Comparison of ENCODE assay signal across 14 cellular contexts in the genomic region with DNA sequence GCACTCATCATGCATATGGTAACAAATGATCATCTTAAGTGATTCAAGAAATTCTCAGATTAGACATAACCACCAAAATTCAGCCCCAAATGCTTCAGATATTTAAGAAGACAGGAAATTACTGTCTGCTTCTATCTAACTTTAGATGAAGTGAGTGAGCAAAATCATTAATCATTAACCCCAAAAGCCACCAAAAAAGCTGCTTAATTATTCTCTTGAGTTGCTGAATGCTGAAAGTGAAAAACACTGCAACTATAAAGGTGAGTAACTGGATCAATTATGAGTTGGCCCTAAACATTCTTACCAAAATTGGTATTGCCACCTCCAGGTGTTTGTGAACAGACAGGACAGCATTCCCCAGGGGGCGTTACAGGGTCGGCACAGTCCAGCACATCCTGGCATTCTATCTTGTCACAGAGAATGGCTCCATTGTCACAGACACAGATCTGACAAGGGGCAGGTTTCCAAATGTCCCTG.
DNase-seq lines count a peak whose midpoint lies in the region; ATAC-seq, FAIRE-seq and TF ChIP-seq lines count a peak whose summit lies in the region.
"Had no signal": no experiment of that assay in that cellular context is flagged by ENCODE, and none has a peak within 500 bp of the region (broad histone marks: within the 10 kb centered on the region; RNA-seq: fewer than 3 reads in every experiment).

No MANE protein-coding gene starts in this region.

- 5% methylated on average over 2 of the region's 2 CpGs for WGBS in HepG2 (ENCODE audit: low lambda C conversion rate)

- H3K4me1 Mint-ChIP-seq in activated T-helper 2 cell treated with anti-CD3 and anti-CD28 coated beads, Interferon-gamma antibody, Interleukin-2, Interleukin-4, amounts not matched to agents 10 μg/mL and 5 μg/mL and 100 μg/mL, durations not matched to agents 14 hours and 24 hours and 36 hours (ENCODE audit: low read depth): peaks cover 1% of the 10 kb centered on the region

- FAIRE-seq in HepG2 (lab: Jason Lieb, UNC): no peak

- H3K27ac Mint-ChIP-seq in activated T-helper 2 cell treated with anti-CD3 and anti-CD28 coated beads, Interferon-gamma antibody, Interleukin-2, Interleukin-4, amounts not matched to agents 10 μg/mL and 5 μg/mL and 100 μg/mL, durations not matched to agents 14 hours and 24 hours and 36 hours: no peak overlapping the region

- peak; percentile 60 for DNase-seq in HepG2 (ENCODE audit: low spot score)
- DNase-seq in ascending aorta (ENCODE audit: low spot score in 2 of 2): no peak
- no peak for DNase-seq in NCI-H446 treated with DMSO at 0.1 percent for 48 hours (lab: John Stamatoyannopoulos, UW)
- no peak for DNase-seq in activated T-helper 2 cell treated with anti-CD3 and anti-CD28 coated beads, Interferon-gamma antibody, Interleukin-2, Interleukin-4, amounts not matched to agents 10 μg/mL and 5 μg/mL and 100 μg/mL, durations not matched to agents 14 hours and 24 hours and 36 hours (ENCODE audit: low spot score)
- no peak for DNase-seq in NCI-H1694 (lab: John Stamatoyannopoulos, UW)
- DNase-seq: activated naive CD4-positive, alpha-beta T cell treated with Interleukin-2 at 50 U/mL for 16 hours; EL; midbrain; stimulated activated CD4-positive, alpha-beta T cell treated with anti-CD3 and anti-CD28 coated beads, Interleukin-12 subunit alpha, Interleukin-12 subunit beta, amount 100 ng/mL, for 4 hours had no signal

- H3K27me3 Mint-ChIP-seq in activated T-helper 2 cell treated with anti-CD3 and anti-CD28 coated beads, Interferon-gamma antibody, Interleukin-2, Interleukin-4, amounts not matched to agents 10 μg/mL and 5 μg/mL and 100 μg/mL, durations not matched to agents 14 hours and 24 hours and 36 hours (ENCODE audit: low read depth): peaks cover 2% of the 10 kb centered on the region

- H4K20me1 ChIP-seq in HepG2 (ENCODE audit: insufficient read depth, low read length): no peaks in the 10 kb centered on the region

- H3K4me1 ChIP-seq in HepG2 (ENCODE audit: insufficient read depth, low read length) (peaks cover 12% of the 10 kb centered on the region), ascending aorta (peaks cover 0 to 4% of the 10 kb centered on the region in 2 donors)

- BruUV-seq in HepG2 (replicated peaks; lab: Mats Ljungman, UMichigan): no TSS peak

- no peaks in the 10 kb centered on the region for H3K9me3 ChIP-seq in HepG2 (ENCODE audit: low read length)
- no peaks in the 10 kb centered on the region for H3K9me3 ChIP-seq in ascending aorta
- H3K9me3 ChIP-seq: tibial nerve had no signal

- no peaks in the 10 kb centered on the region for H3K9me3 Mint-ChIP-seq in activated T-helper 2 cell treated with anti-CD3 and anti-CD28 coated beads, Interferon-gamma antibody, Interleukin-2, Interleukin-4, amounts not matched to agents 10 μg/mL and 5 μg/mL and 100 μg/mL, durations not matched to agents 14 hours and 24 hours and 36 hours

- TF ChIP-seq POLR2A in HepG2 (IDR thresholded peaks at IDR 0.05; ENCODE audit: insufficient read depth in 1 of 2, low read depth in 2 of 2, low read length in 2 of 2): no peak

- no peak overlapping the region for H3K9ac ChIP-seq in HepG2 (ENCODE audit: insufficient read depth, low read depth, low read length)

- TF ChIP-seq EP300 in HepG2 (IDR thresholded peaks at IDR 0.05; ENCODE audit: low read depth in 2 of 2, low read length in 2 of 2): no peak
- no peak for TF ChIP-seq EP300 in HepG2 (CRISPR knock-in tag; IDR thresholded peaks at IDR 0.05; ENCODE audit: borderline replicate concordance)

- H3K4me3 Mint-ChIP-seq in activated T-helper 2 cell treated with anti-CD3 and anti-CD28 coated beads, Interferon-gamma antibody, Interleukin-2, Interleukin-4, amounts not matched to agents 10 μg/mL and 5 μg/mL and 100 μg/mL, durations not matched to agents 14 hours and 24 hours and 36 hours (ENCODE audit: low read depth): no peak overlapping the region

- intact Hi-C loops in HepG2 (cut with micrococcal nuclease; ENCODE audit: unreplicated experiment): no loop called here
- intact Hi-C loops in ascending aorta (cut with DNase I): no loop called here
- intact Hi-C loops in activated T-helper 2 cell treated with anti-CD3 and anti-CD28 coated beads, Interferon-gamma antibody, Interleukin-2, Interleukin-4, amounts not matched to agents 10 μg/mL and 5 μg/mL and 100 μg/mL, durations not matched to agents 14 hours and 24 hours and 36 hours (cut with micrococcal nuclease): no loop called here

- TF ChIP-seq CTCF in HepG2 (CRISPR knock-in tag; IDR thresholded peaks at IDR 0.05) (peak; percentile 57; the same call in 1 of the 2 replicates), ascending aorta (IDR thresholded peaks at IDR 0.05) (no peak)

- H2AFZ ChIP-seq in HepG2 (ENCODE audit: low read length): no peak overlapping the region

- H3K4me3 ChIP-seq in HepG2 (replicated peaks in 1 of 3; ENCODE audit: insufficient read depth in 1 of 3, low read depth in 2 of 3, low read length in 3 of 3) (no peak overlapping the region), ascending aorta (no peak overlapping the region)
- H3K4me3 ChIP-seq: tibial nerve had no signal

- ATAC-seq in GM18909 (IDR thresholded peaks at IDR 0.05; ENCODE audit: poor library complexity, unreplicated experiment) (peak; percentile 95), HG02571 (IDR thresholded peaks at IDR 0.05; ENCODE audit: unreplicated experiment) (peak; percentile 86), HG03460 (IDR thresholded peaks at IDR 0.05; ENCODE audit: unreplicated experiment) (peak; percentile 93), HepG2 (peak; percentile 96)

- no peaks in the 10 kb centered on the region for H3K36me3 ChIP-seq in HepG2 (replicated peaks in 1 of 2; ENCODE audit: control insufficient read depth in 1 of 2, insufficient read depth in 2 of 2, low read length in 2 of 2)
- peaks cover 6 to 13% of the 10 kb centered on the region in 2 donors for H3K36me3 ChIP-seq in ascending aorta

- POLR2A ChIA-PET in HepG2 (lab: Yijun Ruan, JAX): no interaction called here

- no peaks in the 10 kb centered on the region for H3K27me3 ChIP-seq in HepG2 (ENCODE audit: control insufficient read depth in 1 of 2, insufficient read depth in 2 of 2, low read length in 2 of 2)
- no peaks in the 10 kb centered on the region for H3K27me3 ChIP-seq in ascending aorta
- H3K27me3 ChIP-seq: tibial nerve had no signal

- TF ChIP-seq RAD21 in HepG2 (CRISPR knock-in tag; IDR thresholded peaks at IDR 0.05): no peak

- H3K27ac ChIP-seq in HepG2 (ENCODE audit: extremely low read length, insufficient read depth, low read length) (no peak overlapping the region), ascending aorta (no peak overlapping the region)
- H3K27ac ChIP-seq: epithelial cell of prostate, tibial nerve had no signal

- CTCF ChIA-PET in HepG2 (lab: Yijun Ruan, JAX; ENCODE audit: low intra/inter-chr PET ratio, low total read pairs): no interaction called here

- in situ Hi-C loops in HepG2 (cut with HindIII; ENCODE audit: extremely low pct_ligation_motif_present, low pct_unique_long_range_greater_than_20kb): no loop called here

- H3K4me2 ChIP-seq in HepG2 (ENCODE audit: low read depth, low read length): peak overlapping the region; percentile 50

- no peaks in the 10 kb centered on the region for H3K36me3 Mint-ChIP-seq in activated T-helper 2 cell treated with anti-CD3 and anti-CD28 coated beads, Interferon-gamma antibody, Interleukin-2, Interleukin-4, amounts not matched to agents 10 μg/mL and 5 μg/mL and 100 μg/mL, durations not matched to agents 14 hours and 24 hours and 36 hours (ENCODE audit: low read depth)

- no peaks in the 10 kb centered on the region for H3K79me2 ChIP-seq in HepG2 (ENCODE audit: insufficient read depth, low read length)

TF ChIP-seq in HepG2, 621 proteins besides CTCF, POLR2A, EP300 and RAD21 (continues in another document):
- no peak for TF ChIP-seq ZSCAN22 (CRISPR knock-in tag; IDR thresholded peaks at IDR 0.05)
- TF ChIP-seq, protein P1, sequence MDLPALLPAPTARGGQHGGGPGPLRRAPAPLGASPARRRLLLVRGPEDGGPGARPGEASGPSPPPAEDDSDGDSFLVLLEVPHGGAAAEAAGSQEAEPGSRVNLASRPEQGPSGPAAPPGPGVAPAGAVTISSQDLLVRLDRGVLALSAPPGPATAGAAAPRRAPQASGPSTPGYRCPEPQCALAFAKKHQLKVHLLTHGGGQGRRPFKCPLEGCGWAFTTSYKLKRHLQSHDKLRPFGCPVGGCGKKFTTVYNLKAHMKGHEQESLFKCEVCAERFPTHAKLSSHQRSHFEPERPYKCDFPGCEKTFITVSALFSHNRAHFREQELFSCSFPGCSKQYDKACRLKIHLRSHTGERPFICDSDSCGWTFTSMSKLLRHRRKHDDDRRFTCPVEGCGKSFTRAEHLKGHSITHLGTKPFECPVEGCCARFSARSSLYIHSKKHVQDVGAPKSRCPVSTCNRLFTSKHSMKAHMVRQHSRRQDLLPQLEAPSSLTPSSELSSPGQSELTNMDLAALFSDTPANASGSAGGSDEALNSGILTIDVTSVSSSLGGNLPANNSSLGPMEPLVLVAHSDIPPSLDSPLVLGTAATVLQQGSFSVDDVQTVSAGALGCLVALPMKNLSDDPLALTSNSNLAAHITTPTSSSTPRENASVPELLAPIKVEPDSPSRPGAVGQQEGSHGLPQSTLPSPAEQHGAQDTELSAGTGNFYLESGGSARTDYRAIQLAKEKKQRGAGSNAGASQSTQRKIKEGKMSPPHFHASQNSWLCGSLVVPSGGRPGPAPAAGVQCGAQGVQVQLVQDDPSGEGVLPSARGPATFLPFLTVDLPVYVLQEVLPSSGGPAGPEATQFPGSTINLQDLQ (CRISPR knock-in tag; IDR thresholded peaks at IDR 0.05): no peak
- TF ChIP-seq SOX6 (IDR thresholded peaks at IDR 0.05): no peak
- TF ChIP-seq SOX6 (CRISPR knock-in tag; IDR thresholded peaks at IDR 0.05): no peak
- TF ChIP-seq SP4 (CRISPR knock-in tag; IDR thresholded peaks at IDR 0.05): no peak
